In the genomic region with DNA sequence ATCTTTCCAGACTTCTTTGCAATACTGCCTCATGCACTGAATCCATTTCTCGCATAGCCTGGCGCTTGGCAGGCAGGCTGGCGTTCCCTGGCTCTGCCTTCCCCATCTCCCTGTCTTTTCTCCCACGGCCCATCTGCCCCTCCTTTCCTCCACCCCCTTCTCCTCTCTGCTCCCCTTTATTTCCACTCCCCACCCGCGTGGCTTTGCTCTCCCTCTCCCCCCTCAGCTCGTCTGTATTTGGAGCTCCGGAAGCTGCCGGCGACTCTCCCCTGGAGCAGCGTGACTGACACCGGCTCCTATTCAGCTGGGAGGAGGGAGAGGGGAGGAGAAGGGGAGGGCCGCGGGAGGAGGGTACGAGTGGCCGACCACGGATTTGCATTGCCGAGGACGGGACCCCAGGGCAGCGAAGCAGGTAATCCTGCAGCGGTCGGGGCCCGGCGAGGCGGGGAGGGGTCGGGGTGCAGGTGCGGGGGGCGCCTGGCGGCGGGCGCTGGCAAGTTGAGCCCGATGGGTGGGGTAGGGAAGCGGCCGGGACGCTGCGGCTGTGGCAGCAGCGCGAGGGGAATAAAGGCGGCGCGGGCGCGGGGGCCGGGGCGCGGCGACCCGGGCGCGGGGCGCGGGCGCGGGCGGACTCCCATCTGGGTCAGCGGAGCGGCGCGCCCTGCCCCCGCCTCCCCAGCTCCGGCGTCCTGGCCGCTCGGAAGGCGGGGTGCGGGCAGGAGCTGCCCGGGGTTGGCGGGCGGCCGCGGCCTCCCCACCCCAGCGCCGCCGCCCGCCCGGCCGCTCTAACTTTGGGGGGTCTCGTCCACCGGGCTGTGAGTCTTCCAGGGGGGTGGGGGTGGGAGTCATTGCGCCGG, we compare ENCODE assay signal across 8 cellular contexts. TPM values are rescaled to one million over a fixed set of nuclear protein-coding genes. Genes with fewer than 3 reads are reported as not detected.
DNase-seq lines count a peak whose midpoint lies in the region; ATAC-seq and TF ChIP-seq lines count a peak whose summit lies in the region.

A gene with protein sequence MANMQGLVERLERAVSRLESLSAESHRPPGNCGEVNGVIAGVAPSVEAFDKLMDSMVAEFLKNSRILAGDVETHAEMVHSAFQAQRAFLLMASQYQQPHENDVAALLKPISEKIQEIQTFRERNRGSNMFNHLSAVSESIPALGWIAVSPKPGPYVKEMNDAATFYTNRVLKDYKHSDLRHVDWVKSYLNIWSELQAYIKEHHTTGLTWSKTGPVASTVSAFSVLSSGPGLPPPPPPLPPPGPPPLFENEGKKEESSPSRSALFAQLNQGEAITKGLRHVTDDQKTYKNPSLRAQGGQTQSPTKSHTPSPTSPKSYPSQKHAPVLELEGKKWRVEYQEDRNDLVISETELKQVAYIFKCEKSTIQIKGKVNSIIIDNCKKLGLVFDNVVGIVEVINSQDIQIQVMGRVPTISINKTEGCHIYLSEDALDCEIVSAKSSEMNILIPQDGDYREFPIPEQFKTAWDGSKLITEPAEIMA (plus strand): TSS at position 261 of the 857 bp plus-strand sequence. CDS start 27,961 bp downstream, outside the sequence.

- no peak for TF ChIP-seq RAD21 in HCT116 (IDR thresholded peaks at IDR 0.05; ENCODE audit: low read depth)

- peaks cover 12% of the 10 kb centered on the region for H3K79me2 ChIP-seq in HCT116 (ENCODE audit: insufficient read depth, low read length)

- H3K36me3 ChIP-seq in HCT116 (ENCODE audit: control insufficient read depth in 1 of 2, insufficient read depth in 2 of 2, low read length in 2 of 2) (no peaks in the 10 kb centered on the region), duodenal mucosa (ENCODE audit: control insufficient read depth in 1 of 2, insufficient read depth in 2 of 2, low read length in 2 of 2) (no peaks in the 10 kb centered on the region)

- H3K9me2 ChIP-seq in HCT116 (ENCODE audit: insufficient read depth): no peaks in the 10 kb centered on the region

- peak; percentile 28 for TF ChIP-seq POLR2A in HCT116 (IDR thresholded peaks at IDR 0.05; ENCODE audit: borderline replicate concordance, extremely low read depth, insufficient read depth, insufficient read length)

- H3K4me2 ChIP-seq in HCT116 (ENCODE audit: low read length): peak within 1 kb of the TSS; percentile 94

- no peaks in the 10 kb centered on the region for H3K36me3 Mint-ChIP-seq in stimulated activated memory B cell treated with anti-CD40 and anti-IgM and Interleukin-4, amounts not matched to agents 10 μg/mL and 1 μg/mL and 100 μg/mL, for 72 hours

- CTCF ChIA-PET in HCT116 (lab: Charles Lee): no interaction called here

- peak within 1 kb of the TSS; percentile 75 for H2AFZ ChIP-seq in HCT116 (ENCODE audit: low read depth, low read length, poor library complexity, severe bottlenecking)

- H3K9me3 ChIP-seq in HCT116 (ENCODE audit: control insufficient read depth in 1 of 2, insufficient read depth in 1 of 2, low read depth in 1 of 2, low read length in 2 of 2) (no peaks in the 10 kb centered on the region), duodenal mucosa (ENCODE audit: control insufficient read depth in 1 of 2, low read length in 2 of 2) (no peaks in the 10 kb centered on the region)

- H3K4me1 ChIP-seq in HCT116 (ENCODE audit: control insufficient read depth in 1 of 2, insufficient read depth in 2 of 2, low read length in 2 of 2) (peaks cover 14 to 18% of the 10 kb centered on the region in 2 experiments), duodenal mucosa (ENCODE audit: control insufficient read depth in 1 of 2, insufficient read depth in 2 of 2, low read length in 2 of 2) (peaks cover 0 to 4% of the 10 kb centered on the region in 2 donors)

- no TSS peak for BruUV-seq in HCT116 (replicated peaks; lab: Mats Ljungman, UMichigan)

- intact Hi-C loops in HCT116 (cut with micrococcal nuclease): no loop called here

- DNase-seq in AG08396 (ENCODE audit: low spot score) (peak; percentile 84), HCT116 (ENCODE audit: low read depth, low spot score) (no peak), RPMI8226 (peak; percentile 36), left kidney (ENCODE audit: low read depth, low spot score) (peak; percentile 96), GM13976 (ENCODE audit: low spot score) (no peak)

- ATAC-seq in HCT116 (peak; percentile 86), GM21737 (IDR thresholded peaks at IDR 0.05; ENCODE audit: unreplicated experiment) (no peak)
- peak; percentile 45 for ATAC-seq in stimulated activated memory B cell treated with anti-CD40 and anti-IgM and Interleukin-4, amounts not matched to agents 10 μg/mL and 1 μg/mL and 100 μg/mL, for 72 hours

- peaks cover 12% of the 10 kb centered on the region for H3K4me1 Mint-ChIP-seq in stimulated activated memory B cell treated with anti-CD40 and anti-IgM and Interleukin-4, amounts not matched to agents 10 μg/mL and 1 μg/mL and 100 μg/mL, for 72 hours

- RAD21 ChIA-PET in HCT116 (lab: Charles Lee; ENCODE audit: low non-redundant PET in 1 of 2, low total read pairs in 2 of 2, uncharacterized antibody in 2 of 2, unreplicated experiment in 2 of 2): interaction anchor here (0.7 kb wide), 2 partner anchors 10 to 112 kb away, joined by 3 to 5 read pairs; no protein-coding TSS in a partner anchor

- POLR2A ChIA-PET in HCT116 (lab: Charles Lee): interaction anchor here (0.6 to 0.7 kb wide), 2 partner anchors 61 to 146 kb away, joined by 3 read pairs; no protein-coding TSS in a partner anchor

- H4K20me1 ChIP-seq in HCT116 (ENCODE audit: insufficient read depth): no peaks in the 10 kb centered on the region

- H3K9ac ChIP-seq in HCT116 (ENCODE audit: low read length) (peak within 1 kb of the TSS; percentile 67), duodenal mucosa (ENCODE audit: low read depth in 1 of 2, low read length in 2 of 2) (peak within 1 kb of the TSS in 1 of 2 donors; percentile 38)

- H3K27ac ChIP-seq in HCT116 (ENCODE audit: low read depth, low read length) (peak within 1 kb of the TSS; percentile 73), duodenal mucosa (ENCODE audit: low read depth, low read length) (no peak within 1 kb of the TSS)

- H3K27me3 ChIP-seq in HCT116 (ENCODE audit: insufficient read depth, low read length) (no peaks in the 10 kb centered on the region), duodenal mucosa (ENCODE audit: control insufficient read depth in 1 of 2, insufficient read depth in 2 of 2, low read length in 2 of 2) (no peaks in the 10 kb centered on the region)

- TF ChIP-seq CTCF in HCT116 (IDR thresholded peaks at IDR 0.05 in 2 of 3, conservative IDR thresholded peaks at IDR 0.05 in 1 of 3; ENCODE audit: borderline replicate concordance in 1 of 3, insufficient read depth in 1 of 3, low read depth in 2 of 3, low read length in 2 of 3): no peak
- no peak for TF ChIP-seq CTCF in GM13976 (IDR thresholded peaks at IDR 0.05; ENCODE audit: borderline replicate concordance, control extremely low read depth, extremely low read depth, insufficient read depth, missing control alignments)

- peak within 1 kb of the TSS; percentile 54 for H3K4me3 Mint-ChIP-seq in stimulated activated memory B cell treated with anti-CD40 and anti-IgM and Interleukin-4, amounts not matched to agents 10 μg/mL and 1 μg/mL and 100 μg/mL, for 72 hours

- peaks cover 60% of the 10 kb centered on the region for H3K27me3 Mint-ChIP-seq in stimulated activated memory B cell treated with anti-CD40 and anti-IgM and Interleukin-4, amounts not matched to agents 10 μg/mL and 1 μg/mL and 100 μg/mL, for 72 hours

- no peak within 1 kb of the TSS for H3K27ac Mint-ChIP-seq in stimulated activated memory B cell treated with anti-CD40 and anti-IgM and Interleukin-4, amounts not matched to agents 10 μg/mL and 1 μg/mL and 100 μg/mL, for 72 hours

- in situ Hi-C loops in GM13976 (cut with MboI; ENCODE audit: low sequenced_read_pairs, unreplicated experiment): no loop called here

- peaks cover 3% of the 10 kb centered on the region for H3K9me3 Mint-ChIP-seq in stimulated activated memory B cell treated with anti-CD40 and anti-IgM and Interleukin-4, amounts not matched to agents 10 μg/mL and 1 μg/mL and 100 μg/mL, for 72 hours

- peak within 1 kb of the TSS; percentile 55 to 76 for H3K4me3 ChIP-seq in HCT116 (replicated peaks in 1 of 2; ENCODE audit: low read depth in 1 of 2, low read length in 2 of 2)
- peak within 1 kb of the TSS; percentile 59 to 72 for H3K4me3 ChIP-seq in duodenal mucosa (ENCODE audit: low read depth in 1 of 2, low read length in 2 of 2)

TF ChIP-seq in HCT116, 20 proteins besides CTCF, POLR2A, EP300 and RAD21:
- TF ChIP-seq POLR2AphosphoS5 (IDR thresholded peaks at IDR 0.05; ENCODE audit: low read depth, low read length) (peak; percentile 50), SRF (IDR thresholded peaks at IDR 0.05; ENCODE audit: low read depth) (peak; percentile 68), EZH2phosphoT487 (IDR thresholded peaks at IDR 0.05; ENCODE audit: borderline replicate concordance) (no peak), SP1 (IDR thresholded peaks at IDR 0.05; ENCODE audit: low read depth) (no peak), SIN3A (IDR thresholded peaks at IDR 0.05; ENCODE audit: low read depth) (0 out of 2 replicates have a peak, but pooled peaks have one; percentile 49)
- TF ChIP-seq, protein P1, sequence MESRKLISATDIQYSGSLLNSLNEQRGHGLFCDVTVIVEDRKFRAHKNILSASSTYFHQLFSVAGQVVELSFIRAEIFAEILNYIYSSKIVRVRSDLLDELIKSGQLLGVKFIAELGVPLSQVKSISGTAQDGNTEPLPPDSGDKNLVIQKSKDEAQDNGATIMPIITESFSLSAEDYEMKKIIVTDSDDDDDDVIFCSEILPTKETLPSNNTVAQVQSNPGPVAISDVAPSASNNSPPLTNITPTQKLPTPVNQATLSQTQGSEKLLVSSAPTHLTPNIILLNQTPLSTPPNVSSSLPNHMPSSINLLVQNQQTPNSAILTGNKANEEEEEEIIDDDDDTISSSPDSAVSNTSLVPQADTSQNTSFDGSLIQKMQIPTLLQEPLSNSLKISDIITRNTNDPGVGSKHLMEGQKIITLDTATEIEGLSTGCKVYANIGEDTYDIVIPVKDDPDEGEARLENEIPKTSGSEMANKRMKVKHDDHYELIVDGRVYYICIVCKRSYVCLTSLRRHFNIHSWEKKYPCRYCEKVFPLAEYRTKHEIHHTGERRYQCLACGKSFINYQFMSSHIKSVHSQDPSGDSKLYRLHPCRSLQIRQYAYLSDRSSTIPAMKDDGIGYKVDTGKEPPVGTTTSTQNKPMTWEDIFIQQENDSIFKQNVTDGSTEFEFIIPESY (IDR thresholded peaks at IDR 0.05; ENCODE audit: extremely low read depth, insufficient replicate concordance, low read length): no peak
- TF ChIP-seq, protein P2, sequence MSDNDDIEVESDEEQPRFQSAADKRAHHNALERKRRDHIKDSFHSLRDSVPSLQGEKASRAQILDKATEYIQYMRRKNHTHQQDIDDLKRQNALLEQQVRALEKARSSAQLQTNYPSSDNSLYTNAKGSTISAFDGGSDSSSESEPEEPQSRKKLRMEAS (IDR thresholded peaks at IDR 0.05): peak; percentile 50; the same call in 1 of the 2 replicates

RNA-seq across cellular contexts. Expression of the gene that starts here (rescaled TPM):
- total RNA-seq in HCT116 (2021; ENCODE audit: unreplicated experiment): 3.8 TPM
- polyA plus RNA-seq in HCT116 (2012): 1.5 and 1.9 TPM in 2 replicates

Comparison
In these comparisons a context has a peak if more than half of its experiments do, and no peak if none do; other contexts are left out.
1. DNase-seq: peak in AG08396 (single experiment), RPMI8226 (single experiment) and left kidney (single experiment); none in HCT116 (single experiment) and GM13976 (single experiment).